Comparison of ENCODE assay signal across 20 cellular contexts in genomic region chr6:155165029-155165710, GRCh38.
"Had no signal": no experiment of that assay in that cellular context is flagged by ENCODE, and none has a peak within 500 bp of the region (broad histone marks: within the 10 kb centered on the region; RNA-seq: fewer than 3 reads in every experiment).

No MANE protein-coding gene starts in this region.

- H3K36me3 ChIP-seq: gastroesophageal sphincter, pancreas, thyroid gland had no signal

- H3K4me3 ChIP-seq: dorsolateral prefrontal cortex, gastroesophageal sphincter, pancreas, thyroid gland had no signal

- H3K9me3 Mint-ChIP-seq: central memory CD8-positive, alpha-beta T cell; nephron had no signal

- H3K27me3 Mint-ChIP-seq: activated B cell treated with CpG ODN at 0.5 μM for 24 hours; activated CD8-positive, alpha-beta T cell treated with anti-CD3 and anti-CD28 coated beads for 36 hours; central memory CD8-positive, alpha-beta T cell had no signal

- H3K27ac Mint-ChIP-seq: activated B cell treated with CpG ODN at 0.5 μM for 24 hours; activated CD8-positive, alpha-beta T cell treated with anti-CD3 and anti-CD28 coated beads for 36 hours; activated naive CD4-positive, alpha-beta T cell treated with anti-CD3 and anti-CD28 coated beads, Interleukin-2, amount 50 U/mL, for 72 hours; nephron had no signal

- DNase-seq: activated B cell treated with CpG ODN at 0.5 μM for 24 hours; activated CD4-positive, alpha-beta T cell treated with anti-CD3 and anti-CD28 coated beads for 48 hours; activated CD8-positive, alpha-beta T cell treated with anti-CD3 and anti-CD28 coated beads for 36 hours; dorsolateral prefrontal cortex; head of caudate nucleus; hypothalamus; left ventricle myocardium superior; mammary epithelial cell; midbrain; pancreas; right cardiac atrium; stimulated activated CD4-positive, alpha-beta T cell treated with anti-CD3 and anti-CD28 coated beads, Interleukin-4, amount 100 ng/mL, for 24 hours; stimulated activated naive CD4-positive, alpha-beta T cell treated with Interleukin-2 at 50 U/mL for 16 hours; T-helper 1 cell; thyroid gland had no signal

- H3K4me3 Mint-ChIP-seq: activated B cell treated with CpG ODN at 0.5 μM for 24 hours; activated CD8-positive, alpha-beta T cell treated with anti-CD3 and anti-CD28 coated beads for 36 hours; central memory CD8-positive, alpha-beta T cell; nephron had no signal

- H3K27me3 ChIP-seq: dorsolateral prefrontal cortex, gastroesophageal sphincter, pancreas, thyroid gland had no signal

- ATAC-seq: activated CD8-positive, alpha-beta T cell treated with anti-CD3 and anti-CD28 coated beads for 36 hours; activated naive CD4-positive, alpha-beta T cell treated with anti-CD3 and anti-CD28 coated beads, Interleukin-2, amount 50 U/mL, for 72 hours; gastroesophageal sphincter; left ventricle myocardium superior; pancreas; right cardiac atrium had no signal

- H3K4me1 Mint-ChIP-seq: central memory CD8-positive, alpha-beta T cell; nephron had no signal

- H3K9me3 ChIP-seq: gastroesophageal sphincter, pancreas, thyroid gland had no signal

- H3K27ac ChIP-seq: dorsolateral prefrontal cortex, epithelial cell of prostate, gastroesophageal sphincter, pancreas, thyroid gland had no signal

- H3K4me1 ChIP-seq: gastroesophageal sphincter, pancreas, thyroid gland had no signal
